ENCODE assay signal across 14 cellular contexts in the genomic region with DNA sequence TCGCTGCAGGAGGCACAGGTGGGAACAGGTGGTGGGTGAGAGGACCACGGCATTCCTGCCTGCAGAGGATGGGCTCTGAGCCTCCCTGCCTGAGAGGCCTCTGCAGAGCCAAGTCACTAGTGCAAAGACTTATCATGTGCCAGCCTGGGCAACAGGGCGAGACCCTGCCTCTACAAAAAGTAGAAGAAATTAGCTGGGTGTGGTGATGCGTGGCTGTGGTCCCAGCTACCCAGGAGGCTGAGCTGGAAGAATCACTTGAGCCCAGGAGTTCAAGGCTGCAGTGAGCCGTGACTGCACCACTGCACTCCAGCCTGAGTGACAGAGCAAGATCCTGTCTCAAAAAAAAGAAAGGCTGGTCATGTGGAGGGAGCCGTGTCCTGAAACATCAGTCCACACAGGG. TPM values are rescaled to one million over a fixed set of nuclear protein-coding genes. Genes with fewer than 3 reads are reported as not detected.
DNase-seq lines count a peak whose midpoint lies in the region; ATAC-seq and TF ChIP-seq lines count a peak whose summit lies in the region.
"Had no signal": no experiment of that assay in that cellular context is flagged by ENCODE, and none has a peak within 500 bp of the region (broad histone marks: within the 10 kb centered on the region; RNA-seq: fewer than 3 reads in every experiment).

No MANE protein-coding gene starts in this region.

- H3K9me3 ChIP-seq in BLaER1 treated with 17β-estradiol and CSF1 and Interleukin-3, amounts not matched to agents 10 nM and 100 nM (replicated peaks in 1 of 11): no peaks in the 10 kb centered on the region

- no peak for TF ChIP-seq RAD21 in Ishikawa (IDR thresholded peaks at IDR 0.05; ENCODE audit: low read depth)

- H4K20me1 ChIP-seq in BLaER1 treated with 17β-estradiol and CSF1 and Interleukin-3, amounts not matched to agents 10 nM and 100 nM: peaks cover 0 to 51% (median 22%) of the 10 kb centered on the region in 11 experiments; a peak in 15 of 22 replicates

- H3K36me3 ChIP-seq in BLaER1 treated with 17β-estradiol and CSF1 and Interleukin-3, amounts not matched to agents 10 nM and 100 nM: peaks cover 34 to 99% (median 47%) of the 10 kb centered on the region in 11 experiments

- H3K4me3 ChIP-seq in BLaER1 treated with 17β-estradiol and CSF1 and Interleukin-3, amounts not matched to agents 10 nM and 100 nM: no peak overlapping the region
- no peak overlapping the region for H3K4me3 ChIP-seq in epithelial cell of proximal tubule (ENCODE audit: low read depth, low read length)

- H3K27me3 ChIP-seq in BLaER1 treated with 17β-estradiol and CSF1 and Interleukin-3, amounts not matched to agents 10 nM and 100 nM: peaks cover 0 to 7% (median 0%) of the 10 kb centered on the region in 11 experiments; a peak in 1 of 22 replicates

- intact Hi-C loops in posterior vena cava (cut with DNase I): no loop called here

- ATAC-seq in HG03025 (IDR thresholded peaks at IDR 0.05; ENCODE audit: low FRiP score, unreplicated experiment): no peak
- ATAC-seq: HepG2 had no signal

- H3K27ac ChIP-seq in BLaER1 treated with 17β-estradiol and CSF1 and Interleukin-3, amounts not matched to agents 10 nM and 100 nM: no peak overlapping the region

- peak; percentile 23 for DNase-seq in epithelial cell of proximal tubule (ENCODE audit: low read depth)
- peak; percentile 37 for DNase-seq in posterior vena cava (ENCODE audit: low spot score)
- DNase-seq in NCI-H226: no peak
- no peak for DNase-seq in GM19238 (ENCODE audit: insufficient read length, low spot score)
- DNase-seq: DMS 273 treated with DMSO at 0.1 percent for 48 hours, KG1, MV-4-11, NCI-H1694 treated with DMSO at 0.1 percent for 48 hours, NCI-H510A treated with DMSO at 0.1 percent for 48 hours, NCI-H82 had no signal

- peak overlapping the region in 9 of 11 experiments; percentile 26 to 71 (median 66); a peak in 17 of 22 replicates for H3K4me2 ChIP-seq in BLaER1 treated with 17β-estradiol and CSF1 and Interleukin-3, amounts not matched to agents 10 nM and 100 nM

- H3K4me1 ChIP-seq in BLaER1 treated with 17β-estradiol and CSF1 and Interleukin-3, amounts not matched to agents 10 nM and 100 nM: peaks cover 6 to 85% (median 55%) of the 10 kb centered on the region in 10 experiments

- H3K9ac ChIP-seq in BLaER1 treated with 17β-estradiol and CSF1 and Interleukin-3, amounts not matched to agents 10 nM and 100 nM: no peak overlapping the region; a peak in 1 of 22 replicates

- peak; percentile 60; the same call in 1 of the 2 replicates for TF ChIP-seq EP300 in Ishikawa (IDR thresholded peaks at IDR 0.05; ENCODE audit: borderline replicate concordance)

- TF ChIP-seq CTCF in epithelial cell of proximal tubule (conservative IDR thresholded peaks at IDR 0.05; ENCODE audit: low read depth, low read length): no peak

TF ChIP-seq in Ishikawa, 13 proteins besides CTCF, POLR2A, EP300 and RAD21:
- TF ChIP-seq YY1 (IDR thresholded peaks at IDR 0.05; ENCODE audit: low read depth): no peak
- no peak for TF ChIP-seq TAF1 (IDR thresholded peaks at IDR 0.05; ENCODE audit: low read depth)
- TF ChIP-seq, protein P1, sequence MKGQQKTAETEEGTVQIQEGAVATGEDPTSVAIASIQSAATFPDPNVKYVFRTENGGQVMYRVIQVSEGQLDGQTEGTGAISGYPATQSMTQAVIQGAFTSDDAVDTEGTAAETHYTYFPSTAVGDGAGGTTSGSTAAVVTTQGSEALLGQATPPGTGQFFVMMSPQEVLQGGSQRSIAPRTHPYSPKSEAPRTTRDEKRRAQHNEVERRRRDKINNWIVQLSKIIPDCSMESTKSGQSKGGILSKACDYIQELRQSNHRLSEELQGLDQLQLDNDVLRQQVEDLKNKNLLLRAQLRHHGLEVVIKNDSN (IDR thresholded peaks at IDR 0.05): peak; percentile 56; the same call in 1 of the 2 replicates

RNA-seq across cellular contexts. Expression of gene PKNOX1, which starts 46.4 kb away (rescaled TPM):
- total RNA-seq in epithelial cell of proximal tubule: 17.5 and 20.3 TPM in 2 replicates
- 10 to 100 TPM; 22.5 to 22.7 TPM for total RNA-seq in posterior vena cava

RNA-seq across cellular contexts. Expression of gene CBS, which starts 54.9 kb away (rescaled TPM):
- total RNA-seq in epithelial cell of proximal tubule (51.9 and 65.7 TPM in 2 replicates), posterior vena cava (1 to 10 TPM; 2.7 to 8.7 TPM)

Comparison
In these comparisons a context has a peak if more than half of its experiments do, and no peak if none do; other contexts are left out.
1. DNase-seq: peak in epithelial cell of proximal tubule (single experiment) and posterior vena cava (single experiment); none in NCI-H226 (single experiment) and GM19238 (single experiment).